In the genomic region with DNA sequence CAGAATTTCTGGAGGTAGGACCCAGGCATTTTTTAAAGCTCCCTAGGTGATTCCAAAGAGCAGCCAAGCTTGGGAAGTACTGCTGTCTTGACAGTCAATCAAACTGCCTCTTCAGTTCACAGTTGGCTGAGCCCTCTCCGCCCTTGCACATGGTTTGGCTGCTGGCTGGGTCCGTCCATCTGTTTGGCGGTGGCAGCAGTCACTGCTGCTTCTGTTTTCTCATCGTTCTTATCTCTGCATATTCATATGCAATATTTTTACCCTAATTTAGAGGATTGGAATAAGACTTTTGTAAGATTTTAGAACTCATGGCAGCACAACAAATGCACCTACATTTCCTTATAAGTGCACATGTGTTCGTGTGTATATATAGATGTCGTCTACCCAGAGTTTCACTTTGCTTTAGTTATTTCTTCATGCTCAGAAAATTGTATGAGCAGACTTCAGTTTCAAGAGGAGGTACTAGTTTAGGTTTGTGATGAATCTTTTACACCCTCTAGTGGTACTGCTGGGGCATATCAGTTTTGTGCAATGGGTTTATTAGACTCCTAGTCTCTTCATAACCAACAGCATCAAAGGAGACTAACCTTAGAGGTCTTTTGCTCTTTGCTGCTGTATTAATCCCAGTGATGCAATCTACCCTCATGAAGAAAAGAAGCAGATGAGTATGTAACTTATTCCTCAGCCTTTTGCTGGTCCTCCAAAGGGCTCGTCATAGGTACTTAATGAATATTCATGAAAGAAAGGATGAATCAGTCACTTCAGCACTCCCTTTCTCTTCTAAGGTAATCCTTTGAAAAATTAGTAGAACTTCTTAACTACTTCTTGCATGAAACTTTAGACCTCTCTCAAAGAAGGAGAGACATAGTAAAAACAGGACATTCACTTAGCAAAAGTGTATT, we compare ENCODE assay signal across 8 cellular contexts. TPM values are rescaled to one million over a fixed set of nuclear protein-coding genes. Genes with fewer than 3 reads are reported as not detected.
A peak's percentile ranks its signal among the peaks of the same experiment; 100 is the strongest.
DNase-seq lines count a peak whose midpoint lies in the region; ATAC-seq, FAIRE-seq and TF ChIP-seq lines count a peak whose summit lies in the region.

No MANE protein-coding gene starts in this region.

- H3K27ac Mint-ChIP-seq in H9: no peak overlapping the region

- ATAC-seq in HepG2: peak; percentile 88

- POLR2A ChIA-PET in PC-9 (lab: Charles Lee; ENCODE audit: unreplicated experiment) (no interaction called here), HepG2 (lab: Yijun Ruan, JAX) (no interaction called here)

- no peak overlapping the region for H3T11ph ChIP-seq in H9 (ENCODE audit: low read length)

- H3K4me3 ChIP-seq in ACC112 (ENCODE audit: low read depth, low read length): peak overlapping the region; percentile 87
- peak overlapping the region; percentile 7; the same call in 1 of the 2 replicates for H3K4me3 ChIP-seq in GM08714 (ENCODE audit: low read length)
- H3K4me3 ChIP-seq in Karpas-422 (ENCODE audit: low read length): peak overlapping the region; percentile 57
- no peak overlapping the region; the same call in 1 of the 2 replicates for H3K4me3 ChIP-seq in PC-9
- H3K4me3 ChIP-seq in HepG2 (replicated peaks in 1 of 3; ENCODE audit: insufficient read depth in 1 of 3, low read depth in 2 of 3, low read length in 3 of 3): no peak overlapping the region
- H3K4me3 ChIP-seq in thyroid gland (replicated peaks in 1 of 3): no peak overlapping the region

- no peak overlapping the region for H2BK15ac ChIP-seq in H9 (ENCODE audit: low read depth, low read length)

- WGBS in H9 (ENCODE audit: extremely low coverage, insufficient read length, low lambda C conversion rate): no CpG with 5 or more reads among the region's 7 CpGs
- 5% methylated on average over 7 of the region's 7 CpGs for WGBS in HepG2 (ENCODE audit: low lambda C conversion rate)
- 17 to 18% methylated on average over 7 of the region's 7 CpGs for WGBS in thyroid gland, 2 donors

- H3K27ac ChIP-seq in ACC112 (ENCODE audit: low read depth, low read length) (no peak overlapping the region), H9 (ENCODE audit: insufficient read length, low read depth, low read length) (no peak overlapping the region), Karpas-422 (ENCODE audit: low read length) (peak overlapping the region; percentile 92), PC-9 (no peak overlapping the region), HepG2 (ENCODE audit: extremely low read length, insufficient read depth, low read length) (no peak overlapping the region), thyroid gland (no peak overlapping the region)

- no peaks in the 10 kb centered on the region for H3K9me3 Mint-ChIP-seq in H9

- no peak for TF ChIP-seq EP300 in HepG2 (IDR thresholded peaks at IDR 0.05; ENCODE audit: low read depth in 2 of 2, low read length in 2 of 2)
- TF ChIP-seq EP300 in HepG2 (CRISPR knock-in tag; IDR thresholded peaks at IDR 0.05; ENCODE audit: borderline replicate concordance): no peak

- H4K5ac ChIP-seq in H9 (ENCODE audit: insufficient read length, low read depth, low read length): no peak overlapping the region

- no peaks in the 10 kb centered on the region for H3K9me2 ChIP-seq in Karpas-422 (replicated peaks; ENCODE audit: insufficient read depth, low read length)
- H3K9me2 ChIP-seq in PC-9 (ENCODE audit: insufficient read depth): no peaks in the 10 kb centered on the region

- H3K9ac ChIP-seq in H9 (ENCODE audit: extremely low read depth, insufficient read length, low read length) (no peak overlapping the region), Karpas-422 (ENCODE audit: low read length) (peak overlapping the region; percentile 56), HepG2 (ENCODE audit: insufficient read depth, low read depth, low read length) (no peak overlapping the region)

- peak overlapping the region; percentile 94 for H2AFZ ChIP-seq in ACC112 (ENCODE audit: low read length, unreplicated experiment)
- no peak overlapping the region for H2AFZ ChIP-seq in H9 (ENCODE audit: low read length)
- H2AFZ ChIP-seq in Karpas-422 (ENCODE audit: low read length): no peak overlapping the region
- no peak overlapping the region for H2AFZ ChIP-seq in PC-9
- no peak overlapping the region for H2AFZ ChIP-seq in HepG2 (ENCODE audit: low read length)

- H3K79me1 ChIP-seq in H9 (ENCODE audit: insufficient read depth, low read depth, low read length, poor library complexity, severe bottlenecking): no peaks in the 10 kb centered on the region

- H3K9me3 ChIP-seq in H9 (ENCODE audit: control insufficient read depth, low read depth, low read length): no peaks in the 10 kb centered on the region
- no peaks in the 10 kb centered on the region for H3K9me3 ChIP-seq in Karpas-422 (ENCODE audit: low read length)
- no peaks in the 10 kb centered on the region for H3K9me3 ChIP-seq in PC-9 (ENCODE audit: insufficient read depth, low read depth)
- H3K9me3 ChIP-seq in HepG2 (ENCODE audit: low read length): no peaks in the 10 kb centered on the region
- no peaks in the 10 kb centered on the region for H3K9me3 ChIP-seq in thyroid gland

- CTCF ChIA-PET in PC-9 (lab: Charles Lee) (interaction anchor here (1.6 kb wide), 1 partner anchor 564 kb away, joined by 4 read pairs; no protein-coding TSS in a partner anchor), HepG2 (lab: Yijun Ruan, JAX; ENCODE audit: low intra/inter-chr PET ratio, low total read pairs) (interaction anchor here (1.2 to 1.9 kb wide), 2 partner anchors 767 to 769 kb away, joined by 3 to 11 read pairs; no protein-coding TSS in a partner anchor)

- H3K27me3 ChIP-seq in ACC112 (ENCODE audit: insufficient read depth, low read length) (no peaks in the 10 kb centered on the region), H9 (ENCODE audit: insufficient read depth, low read length) (no peaks in the 10 kb centered on the region), Karpas-422 (ENCODE audit: low read length) (no peaks in the 10 kb centered on the region), PC-9 (ENCODE audit: insufficient read depth, low read depth) (no peaks in the 10 kb centered on the region), HepG2 (ENCODE audit: control insufficient read depth in 1 of 2, insufficient read depth in 2 of 2, low read length in 2 of 2) (no peaks in the 10 kb centered on the region), thyroid gland (no peaks in the 10 kb centered on the region)

- intact Hi-C loops in PC-9 (cut with micrococcal nuclease; ENCODE audit: unreplicated experiment): loop anchor here (1.0 to 10.0 kb wide), 5 partner anchors 146 to 1646 kb away; no protein-coding TSS in a partner anchor
- intact Hi-C loops in HepG2 (cut with micrococcal nuclease; ENCODE audit: unreplicated experiment): loop anchor here (1.0 kb wide), 2 partner anchors 565 to 769 kb away; no protein-coding TSS in a partner anchor
- intact Hi-C loops in thyroid gland (cut with DNase I): no loop called here

- H3K4me1 Mint-ChIP-seq in H9: peaks cover 3 to 15% of the 10 kb centered on the region in 2 experiments; a peak in 3 of 4 replicates

- TF ChIP-seq RAD21 in HepG2 (CRISPR knock-in tag; IDR thresholded peaks at IDR 0.05): no peak

- TF ChIP-seq CTCF in H9 (conservative IDR thresholded peaks at IDR 0.05) (peak; percentile 87), PC-9 (conservative IDR thresholded peaks at IDR 0.05) (peak; percentile 90), HepG2 (CRISPR knock-in tag; IDR thresholded peaks at IDR 0.05) (peak; percentile 62), thyroid gland (IDR thresholded peaks at IDR 0.05) (peak; percentile 13 to 91 (median 64))

- BruUV-seq in PC-9 (replicated peaks; lab: Mats Ljungman, UMichigan) (no TSS peak), HepG2 (replicated peaks; lab: Mats Ljungman, UMichigan) (no TSS peak)

- DNase-seq in H9: no peak
- peak; percentile 92 for DNase-seq in Karpas-422
- peak; percentile 20 to 55 for DNase-seq in PC-9
- peak; percentile 79 for DNase-seq in cerebellar cortex (ENCODE audit: low spot score)
- peak; percentile 39 for DNase-seq in HepG2 (ENCODE audit: low spot score)
- DNase-seq in thyroid gland: peak; percentile 84 to 85

- no peak overlapping the region for H2AK5ac ChIP-seq in H9 (ENCODE audit: insufficient read length, low read length)

- H3K4ac ChIP-seq in H9 (ENCODE audit: low read depth, low read length): no peak overlapping the region

- H3K14ac ChIP-seq in H9 (ENCODE audit: insufficient read depth, low read length): no peak overlapping the region

- H3K79me2 ChIP-seq in ACC112 (ENCODE audit: control insufficient read depth, insufficient read depth, low read length, unreplicated experiment): no peaks in the 10 kb centered on the region
- no peaks in the 10 kb centered on the region for H3K79me2 ChIP-seq in H9 (ENCODE audit: insufficient read depth, low read length)
- H3K79me2 ChIP-seq in Karpas-422 (ENCODE audit: low read length): no peaks in the 10 kb centered on the region
- H3K79me2 ChIP-seq in PC-9 (ENCODE audit: low read depth): no peaks in the 10 kb centered on the region
- H3K79me2 ChIP-seq in HepG2 (ENCODE audit: insufficient read depth, low read length): no peaks in the 10 kb centered on the region

- H4K20me1 ChIP-seq in H9 (ENCODE audit: control insufficient read depth, insufficient read depth, insufficient read length): no peaks in the 10 kb centered on the region
- no peaks in the 10 kb centered on the region for H4K20me1 ChIP-seq in Karpas-422 (ENCODE audit: insufficient read depth, low read depth, low read length)
- no peaks in the 10 kb centered on the region for H4K20me1 ChIP-seq in PC-9 (ENCODE audit: insufficient read depth)
- H4K20me1 ChIP-seq in HepG2 (ENCODE audit: insufficient read depth, low read length): no peaks in the 10 kb centered on the region

- peaks cover 8% of the 10 kb centered on the region for H3K4me1 ChIP-seq in ACC112 (ENCODE audit: control insufficient read depth, insufficient read depth, low read length, unreplicated experiment)
- peaks cover 2% of the 10 kb centered on the region for H3K4me1 ChIP-seq in H9 (ENCODE audit: insufficient read depth, low read length)
- H3K4me1 ChIP-seq in Karpas-422 (ENCODE audit: low read length): peaks cover 57% of the 10 kb centered on the region
- no peaks in the 10 kb centered on the region for H3K4me1 ChIP-seq in PC-9 (replicated peaks; ENCODE audit: insufficient read depth)
- H3K4me1 ChIP-seq in HepG2 (ENCODE audit: insufficient read depth, low read length): no peaks in the 10 kb centered on the region
- H3K4me1 ChIP-seq in thyroid gland: peaks cover 5 to 7% of the 10 kb centered on the region in 2 donors

- FAIRE-seq in HepG2 (lab: Jason Lieb, UNC): peak; percentile 42

- no peak overlapping the region for H3K4me2 ChIP-seq in H9 (ENCODE audit: insufficient read depth, insufficient read length, low read length)
- peak overlapping the region; percentile 82 for H3K4me2 ChIP-seq in Karpas-422 (ENCODE audit: low read depth, low read length, poor library complexity, severe bottlenecking)
- H3K4me2 ChIP-seq in PC-9: peak overlapping the region; percentile 29
- no peak overlapping the region for H3K4me2 ChIP-seq in HepG2 (ENCODE audit: low read depth, low read length)

- no peak overlapping the region for H3K23ac ChIP-seq in H9 (ENCODE audit: insufficient read length, low read depth, low read length)

- H4K91ac ChIP-seq in H9 (ENCODE audit: insufficient read length, low read depth, low read length): no peak overlapping the region

- no peak overlapping the region for H3K56ac ChIP-seq in H9 (ENCODE audit: insufficient read length, low read depth, low read length)

- H2BK120ac ChIP-seq in H9 (ENCODE audit: low read depth, low read length, poor library complexity, severe bottlenecking): no peak overlapping the region

- no peak overlapping the region for H2BK12ac ChIP-seq in H9 (ENCODE audit: insufficient read length, low read depth, low read length)

- H3K36me3 Mint-ChIP-seq in H9 (ENCODE audit: insufficient read depth in 1 of 3, low read depth in 3 of 3): no peaks in the 10 kb centered on the region

- H3K27me3 Mint-ChIP-seq in H9 (ENCODE audit: low read depth): peaks cover 3% of the 10 kb centered on the region; the same call in 1 of the 2 replicates

- no peak overlapping the region for H3K4me3 Mint-ChIP-seq in H9

- no peaks in the 10 kb centered on the region for H3F3A ChIP-seq in PC-9 (ENCODE audit: insufficient read depth, low read depth)

- in situ Hi-C loops in HepG2 (cut with HindIII; ENCODE audit: extremely low pct_ligation_motif_present, low pct_unique_long_range_greater_than_20kb): no loop called here

- no peak overlapping the region for H2BK5ac ChIP-seq in H9 (ENCODE audit: insufficient read length, low read length)

- TF ChIP-seq POLR2A in HepG2 (IDR thresholded peaks at IDR 0.05; ENCODE audit: insufficient read depth in 1 of 2, low read depth in 2 of 2, low read length in 2 of 2) (no peak), thyroid gland (IDR thresholded peaks at IDR 0.05) (no peak)

- H3K36me3 ChIP-seq in ACC112 (ENCODE audit: insufficient read depth, low read length) (no peaks in the 10 kb centered on the region), Karpas-422 (ENCODE audit: insufficient read depth, low read length) (no peaks in the 10 kb centered on the region), PC-9 (ENCODE audit: low read depth) (no peaks in the 10 kb centered on the region), HepG2 (replicated peaks in 1 of 2; ENCODE audit: control insufficient read depth in 1 of 2, insufficient read depth in 2 of 2, low read length in 2 of 2) (no peaks in the 10 kb centered on the region), thyroid gland (no peaks in the 10 kb centered on the region)

- no peak overlapping the region for H4K8ac ChIP-seq in H9 (replicated peaks; ENCODE audit: insufficient read length, low read depth, low read length)

- H3K23me2 ChIP-seq in H9 (ENCODE audit: insufficient read length, low read depth, low read length, poor library complexity, severe bottlenecking): no peaks in the 10 kb centered on the region

- H2BK20ac ChIP-seq in H9 (ENCODE audit: low read depth, low read length, poor library complexity, severe bottlenecking): no peak overlapping the region

- no peak overlapping the region for H3K18ac ChIP-seq in H9 (ENCODE audit: insufficient read length, low read depth, low read length)

RNA-seq across cellular contexts. Expression of a gene that starts 44.3 kb away (rescaled TPM):
- total RNA-seq in H9 (2021) (0.37 TPM in 1 of 2 replicates, not detected in the other), PC-9 (2021) (1.1 TPM in 1 of 2 replicates, not detected in the other), HepG2 (2016; rRNA removed; fragmentation: Illumina TruSeq; extraction: Trizol) (not detected in 2 replicates), thyroid gland (not detected)
- total RNA-seq in Karpas-422 (2014; rRNA removed; shearing (Covaris generic); ENCODE audit: low replicate concordance): 4.4 and 5.8 TPM in 2 replicates
- total RNA-seq in HepG2 (2016; cell fraction: cytosol; rRNA removed; fragmentation: Illumina TruSeq; extraction: Trizol; ENCODE audit: low read depth): not detected in 2 replicates
- total RNA-seq in HepG2 (2016; cell fraction: insoluble cytoplasmic fraction; rRNA removed; fragmentation: Illumina TruSeq; extraction: Trizol): not detected in 2 replicates
- not detected in 2 replicates for total RNA-seq in HepG2 (2016; cell fraction: membrane; rRNA removed; fragmentation: Illumina TruSeq; extraction: Trizol)
- not detected in 2 replicates for total RNA-seq in HepG2 (2016; cell fraction: nucleus; rRNA removed; fragmentation: Illumina TruSeq; extraction: Trizol)
- not detected in 2 replicates for polyA plus RNA-seq in HepG2 (2011; rRNA removed)
- not detected in 2 replicates for polyA plus RNA-seq in HepG2 (2011; cell fraction: cytosol; rRNA removed)
- polyA plus RNA-seq in HepG2 (2011; cell fraction: nucleus; rRNA removed): not detected in 2 replicates
- not detected in 2 replicates for polyA plus RNA-seq in HepG2 (2012)
- polyA plus RNA-seq in HepG2 (2016; cell fraction: cytosol; fragmentation: Illumina TruSeq; extraction: Trizol; ENCODE audit: low read depth): not detected in 2 replicates
- polyA plus RNA-seq in HepG2 (2016; cell fraction: insoluble cytoplasmic fraction; fragmentation: Illumina TruSeq; extraction: Trizol; ENCODE audit: low read depth): not detected in 2 replicates
- polyA plus RNA-seq in HepG2 (2016; cell fraction: membrane; fragmentation: Illumina TruSeq; extraction: Trizol; ENCODE audit: low read depth): not detected in 2 replicates
- polyA plus RNA-seq in HepG2 (2016; cell fraction: nucleus; fragmentation: Illumina TruSeq; extraction: Trizol; ENCODE audit: insufficient read depth, low read depth): not detected in 2 replicates
- 1.2 TPM in 1 of 2 replicates, not detected in the other for polyA minus RNA-seq in HepG2 (2011; rRNA and poly(A)+ RNA removed; ENCODE audit: low replicate concordance)
- not detected in 2 replicates for polyA minus RNA-seq in HepG2 (2011; cell fraction: cytosol; rRNA and poly(A)+ RNA removed)
- polyA minus RNA-seq in HepG2 (2011; cell fraction: nucleus; rRNA and poly(A)+ RNA removed): not detected in 2 replicates

Comparison
In these comparisons a context has a peak if more than half of its experiments do, and no peak if none do; other contexts are left out.
1. H3K4me3 ChIP-seq: peak in ACC112 (single experiment), GM08714 (single experiment) and Karpas-422 (single experiment); none in PC-9 (single experiment), HepG2 (0 of 3) and thyroid gland (0 of 3).
2. H3K4me2 ChIP-seq: peak in Karpas-422 (single experiment) and PC-9 (single experiment); none in H9 (single experiment) and HepG2 (single experiment).
3. Peak in every context shown above with its lines, with median percentiles within 50 percentile points of each other: CTCF ChIP-seq.